In the genomic region with DNA sequence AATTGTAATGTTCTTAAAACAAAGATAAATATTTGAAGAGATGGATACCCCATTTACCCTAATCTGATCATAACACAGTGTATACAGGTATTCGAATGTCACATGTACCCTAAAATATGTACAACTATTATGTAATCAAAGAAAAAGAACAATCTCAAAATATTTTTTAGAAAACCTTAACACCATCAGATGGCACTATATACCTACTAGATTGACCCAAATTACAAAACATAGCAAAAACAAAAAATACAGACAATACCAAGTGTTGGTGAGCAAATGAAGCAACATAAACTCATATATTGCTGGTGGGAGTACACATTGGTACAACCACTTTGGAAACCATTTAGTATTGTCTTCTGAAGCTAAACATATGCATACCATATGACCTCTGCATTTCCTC, we compare ENCODE assay signal across 21 cellular contexts. TPM values are rescaled to one million over a fixed set of nuclear protein-coding genes. Genes with fewer than 3 reads are reported as not detected.
"Had no signal": no experiment of that assay in that cellular context is flagged by ENCODE, and none has a peak within 500 bp of the region (broad histone marks: within the 10 kb centered on the region; RNA-seq: fewer than 3 reads in every experiment).

No MANE protein-coding gene starts in this region.

- H3K36me3 ChIP-seq: upper lobe of left lung, WERI-Rb-1 had no signal

- H3K9me3 ChIP-seq: testis, upper lobe of left lung had no signal

- H3K27me3 ChIP-seq: left lung, testis, upper lobe of left lung had no signal

- H3K27ac ChIP-seq: epithelial cell of prostate, left lung, testis, upper lobe of left lung, WERI-Rb-1 had no signal

- H3K27me3 Mint-ChIP-seq: activated CD4-positive, alpha-beta T cell treated with anti-CD3 and anti-CD28 coated beads, Interleukin-2, amount 10 ng/mL, durations not matched to agents 7 days and 5 days; activated CD8-positive, alpha-beta memory T cell treated with anti-CD3 and anti-CD28 coated beads, Interleukin-2, amount 10 ng/mL, durations not matched to agents 7 days and 5 days; activated CD8-positive, alpha-beta T cell treated with anti-CD3 and anti-CD28 coated beads for 36 hours; activated naive CD4-positive, alpha-beta T cell treated with anti-CD3 and anti-CD28 coated beads, Interleukin-2, amount 10 ng/mL, durations not matched to agents 7 days and 5 days; naive thymus-derived CD4-positive, alpha-beta T cell had no signal

- H3K4me1 ChIP-seq: testis had no signal

- H3K4me3 ChIP-seq: left lung, testis, upper lobe of left lung had no signal

- ATAC-seq: activated CD8-positive, alpha-beta memory T cell treated with anti-CD3 and anti-CD28 coated beads, Interleukin-2, amount 10 ng/mL, durations not matched to agents 7 days and 5 days; activated CD8-positive, alpha-beta T cell treated with anti-CD3 and anti-CD28 coated beads for 36 hours; left lung; naive thymus-derived CD4-positive, alpha-beta T cell had no signal

- H3K4me3 Mint-ChIP-seq: activated CD4-positive, alpha-beta T cell treated with anti-CD3 and anti-CD28 coated beads, Interleukin-2, amount 10 ng/mL, durations not matched to agents 7 days and 5 days; activated CD8-positive, alpha-beta memory T cell treated with anti-CD3 and anti-CD28 coated beads, Interleukin-2, amount 10 ng/mL, durations not matched to agents 7 days and 5 days; activated CD8-positive, alpha-beta T cell treated with anti-CD3 and anti-CD28 coated beads for 36 hours; activated naive CD4-positive, alpha-beta T cell treated with anti-CD3 and anti-CD28 coated beads, Interleukin-2, amount 10 ng/mL, durations not matched to agents 7 days and 5 days; immature natural killer cell; naive thymus-derived CD4-positive, alpha-beta T cell; neural crest cell; T-helper 2 cell treated with Interferon-gamma antibody and Interleukin-4, amounts not matched to agents 5 μg/mL and 100 μg/mL, for 36 hours had no signal

- H3K27ac Mint-ChIP-seq: activated CD4-positive, alpha-beta T cell treated with anti-CD3 and anti-CD28 coated beads, Interleukin-2, amount 10 ng/mL, durations not matched to agents 7 days and 5 days; activated CD8-positive, alpha-beta memory T cell treated with anti-CD3 and anti-CD28 coated beads, Interleukin-2, amount 10 ng/mL, durations not matched to agents 7 days and 5 days; activated CD8-positive, alpha-beta T cell treated with anti-CD3 and anti-CD28 coated beads for 36 hours; activated naive CD4-positive, alpha-beta T cell treated with anti-CD3 and anti-CD28 coated beads, Interleukin-2, amount 10 ng/mL, durations not matched to agents 7 days and 5 days; immature natural killer cell; naive thymus-derived CD4-positive, alpha-beta T cell; T-helper 2 cell treated with Interferon-gamma antibody and Interleukin-4, amounts not matched to agents 5 μg/mL and 100 μg/mL, for 36 hours had no signal

- H3K4me1 Mint-ChIP-seq: activated CD4-positive, alpha-beta T cell treated with anti-CD3 and anti-CD28 coated beads, Interleukin-2, amount 10 ng/mL, durations not matched to agents 7 days and 5 days; activated CD8-positive, alpha-beta memory T cell treated with anti-CD3 and anti-CD28 coated beads, Interleukin-2, amount 10 ng/mL, durations not matched to agents 7 days and 5 days; activated naive CD4-positive, alpha-beta T cell treated with anti-CD3 and anti-CD28 coated beads, Interleukin-2, amount 10 ng/mL, durations not matched to agents 7 days and 5 days; immature natural killer cell; neural crest cell had no signal

- DNase-seq: activated CD4-positive, alpha-beta T cell treated with anti-CD3 and anti-CD28 coated beads, Interleukin-2, amount 10 ng/mL, durations not matched to agents 7 days and 5 days; activated CD4-positive, CD25-positive, alpha-beta regulatory T cell treated with anti-CD3 and anti-CD28 coated beads, Interleukin-2, amount 50 U/mL, for 72 hours; activated CD8-positive, alpha-beta memory T cell treated with anti-CD3 and anti-CD28 coated beads, Interleukin-2, amount 10 ng/mL, durations not matched to agents 7 days and 5 days; activated CD8-positive, alpha-beta T cell treated with anti-CD3 and anti-CD28 coated beads for 36 hours; activated effector memory CD4-positive, alpha-beta T cell treated with anti-CD3 and anti-CD28 coated beads, Interleukin-2, amount 50 U/mL, for 16 hours; activated naive CD4-positive, alpha-beta T cell treated with anti-CD3 and anti-CD28 coated beads, Interleukin-2, amount 10 ng/mL, durations not matched to agents 7 days and 5 days; activated T-cell treated with anti-CD3 and anti-CD28 coated beads for 4 hours; amygdala; cerebellar nuclear complex; cortex of kidney; immature natural killer cell; naive thymus-derived CD4-positive, alpha-beta T cell; stimulated activated CD4-positive, alpha-beta T cell treated with anti-CD3 and anti-CD28 coated beads, Interleukin-4, amount 100 ng/mL, for 1 hour; stimulated activated naive CD4-positive, alpha-beta T cell; testis; WERI-Rb-1 had no signal

RNA-seq across cellular contexts. Expression of a gene that starts 55.6 kb away (rescaled TPM):
- total RNA-seq: activated CD4-positive, alpha-beta T cell treated with anti-CD3 and anti-CD28 coated beads, Interleukin-2, amount 10 ng/mL, durations not matched to agents 7 days and 5 days; activated CD8-positive, alpha-beta memory T cell treated with anti-CD3 and anti-CD28 coated beads, Interleukin-2, amount 10 ng/mL, durations not matched to agents 7 days and 5 days; activated CD8-positive, alpha-beta T cell treated with anti-CD3 and anti-CD28 coated beads for 36 hours had no signal
- polyA plus RNA-seq: immature natural killer cell had no signal
